In the genomic region with DNA sequence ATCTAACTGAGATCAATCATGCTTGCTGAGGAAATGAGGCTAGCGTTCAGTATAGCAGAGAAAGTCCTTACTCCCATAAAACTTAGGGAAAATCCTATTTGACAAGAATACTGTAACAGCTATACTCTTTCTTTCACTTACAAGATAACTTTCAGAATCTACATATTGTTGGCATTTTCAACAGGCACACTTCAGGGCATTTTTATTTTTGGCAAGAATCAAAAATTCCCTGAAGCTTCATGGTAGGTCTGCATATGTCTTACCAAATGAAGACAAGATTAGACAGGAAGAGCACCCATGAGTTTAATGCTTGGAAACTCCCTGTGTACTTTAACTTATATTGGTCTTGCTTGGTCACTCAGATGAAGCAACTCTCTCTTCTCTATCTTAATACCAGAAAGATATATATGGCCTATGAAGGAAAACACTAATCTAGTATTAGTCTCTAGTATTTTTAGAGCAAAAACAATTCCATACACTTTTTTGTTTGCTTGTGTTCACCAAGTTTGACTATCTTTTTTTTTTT, we compare ENCODE assay signal across 17 cellular contexts.
DNase-seq lines count a peak whose midpoint lies in the region; ATAC-seq, FAIRE-seq and TF ChIP-seq lines count a peak whose summit lies in the region.
"Had no signal": no experiment of that assay in that cellular context is flagged by ENCODE, and none has a peak within 500 bp of the region (broad histone marks: within the 10 kb centered on the region; RNA-seq: fewer than 3 reads in every experiment).

No MANE protein-coding gene starts in this region.

- TF ChIP-seq CTCF in GM13977 (IDR thresholded peaks at IDR 0.05; ENCODE audit: extremely low read depth, insufficient read depth, missing control alignments) (no peak), bronchial epithelial cell (IDR thresholded peaks at IDR 0.05; ENCODE audit: insufficient read depth, low read length, severe bottlenecking) (no peak), endodermal cell (conservative IDR thresholded peaks at IDR 0.05) (no peak)
- TF ChIP-seq CTCF in CD4-positive, alpha-beta T cell (IDR thresholded peaks at IDR 0.05), result no peak

- POLR2A ChIA-PET in CD4-positive, alpha-beta T cell (lab: Charles Lee), result no interaction called here

- H3K4me1 ChIP-seq in endodermal cell (ENCODE audit: control insufficient read depth, insufficient read depth, low read length), result peaks cover 9% of the 10 kb centered on the region
- H3K4me1 ChIP-seq: SJSA1, uterus had no signal

- no peak overlapping the region for H3K4me3 Mint-ChIP-seq in stimulated activated effector memory CD8-positive, alpha-beta T cell treated with anti-CD3 and anti-CD28 coated beads, Interleukin-12 subunit alpha, Interleukin-12 subunit beta, amount 100 ng/mL, for 72 hours
- no peak overlapping the region for H3K4me3 Mint-ChIP-seq in endodermal cell
- H3K4me3 Mint-ChIP-seq in CD4-positive, alpha-beta T cell, result no peak overlapping the region
- H3K4me3 Mint-ChIP-seq: activated T-cell treated with anti-CD3 and anti-CD28 coated beads, Interleukin-2, amount 50 U/mL, for 24 hours; mesothelial cell of epicardium; stimulated activated naive CD8-positive, alpha-beta T cell treated with anti-CD3 and anti-CD28 coated beads, Interleukin-15, Interleukin-2, amounts not matched to agents 100 ng/mL and 50 ng/mL, for 24 hours had no signal

- peaks cover 22% of the 10 kb centered on the region for H3K4me1 Mint-ChIP-seq in stimulated activated effector memory CD8-positive, alpha-beta T cell treated with anti-CD3 and anti-CD28 coated beads, Interleukin-12 subunit alpha, Interleukin-12 subunit beta, amount 100 ng/mL, for 72 hours
- peaks cover 20% of the 10 kb centered on the region for H3K4me1 Mint-ChIP-seq in endodermal cell
- peaks cover 5% of the 10 kb centered on the region for H3K4me1 Mint-ChIP-seq in CD4-positive, alpha-beta T cell (ENCODE audit: low read depth)
- H3K4me1 Mint-ChIP-seq: mesothelial cell of epicardium had no signal

- H3K27ac Mint-ChIP-seq in stimulated activated effector memory CD8-positive, alpha-beta T cell treated with anti-CD3 and anti-CD28 coated beads, Interleukin-12 subunit alpha, Interleukin-12 subunit beta, amount 100 ng/mL, for 72 hours, result peak overlapping the region; percentile 61
- H3K27ac Mint-ChIP-seq in endodermal cell, result no peak overlapping the region
- H3K27ac Mint-ChIP-seq in CD4-positive, alpha-beta T cell, result no peak overlapping the region
- H3K27ac Mint-ChIP-seq: activated T-cell treated with anti-CD3 and anti-CD28 coated beads, Interleukin-2, amount 50 U/mL, for 24 hours; mesothelial cell of epicardium had no signal

- H3K36me3 ChIP-seq in bronchial epithelial cell (ENCODE audit: control insufficient read depth, insufficient read depth, low read length) (no peaks in the 10 kb centered on the region), endodermal cell (ENCODE audit: control insufficient read depth, insufficient read depth, low read length) (no peaks in the 10 kb centered on the region)
- H3K36me3 ChIP-seq: SJSA1, uterus had no signal

- no peaks in the 10 kb centered on the region for H3K9me3 Mint-ChIP-seq in stimulated activated effector memory CD8-positive, alpha-beta T cell treated with anti-CD3 and anti-CD28 coated beads, Interleukin-12 subunit alpha, Interleukin-12 subunit beta, amount 100 ng/mL, for 72 hours
- no peaks in the 10 kb centered on the region for H3K9me3 Mint-ChIP-seq in endodermal cell
- H3K9me3 Mint-ChIP-seq in CD4-positive, alpha-beta T cell, result no peaks in the 10 kb centered on the region
- H3K9me3 Mint-ChIP-seq: activated T-cell treated with anti-CD3 and anti-CD28 coated beads, Interleukin-2, amount 50 U/mL, for 24 hours; stimulated activated naive CD8-positive, alpha-beta T cell treated with anti-CD3 and anti-CD28 coated beads, Interleukin-15, Interleukin-2, amounts not matched to agents 100 ng/mL and 50 ng/mL, for 24 hours had no signal

- no peak overlapping the region for H3K27ac ChIP-seq in endodermal cell (ENCODE audit: low read depth, low read length)
- H3K27ac ChIP-seq in CD4-positive, alpha-beta T cell (ENCODE audit: low read depth, low read length), result no peak overlapping the region
- H3K27ac ChIP-seq: C4-2B, GM23248, SJSA1, uterus had no signal

- H3K27me3 ChIP-seq in bronchial epithelial cell (ENCODE audit: control insufficient read depth, insufficient read depth, low read length), result no peaks in the 10 kb centered on the region
- H3K27me3 ChIP-seq in endodermal cell (ENCODE audit: control insufficient read depth, insufficient read depth, low read length, poor library complexity, severe bottlenecking), result no peaks in the 10 kb centered on the region
- H3K27me3 ChIP-seq in CD4-positive, alpha-beta T cell (ENCODE audit: control insufficient read depth, insufficient read depth, low read length), result no peaks in the 10 kb centered on the region
- H3K27me3 ChIP-seq: SJSA1, uterus had no signal

- WGBS in endodermal cell (ENCODE audit: insufficient coverage in 1 of 2, insufficient read length in 1 of 2), 2 experiments, result 86 to 100% methylated on average over 1 of the region's 1 CpG

- no peak for FAIRE-seq in bronchial epithelial cell (lab: Jason Lieb, UNC)

- no peaks in the 10 kb centered on the region for H3K9me3 ChIP-seq in endodermal cell (ENCODE audit: control insufficient read depth, low read length)
- no peaks in the 10 kb centered on the region for H3K9me3 ChIP-seq in CD4-positive, alpha-beta T cell (ENCODE audit: control insufficient read depth, low read length)
- H3K9me3 ChIP-seq: SJSA1, uterus had no signal

- peaks cover 6% of the 10 kb centered on the region for H3K36me3 Mint-ChIP-seq in stimulated activated effector memory CD8-positive, alpha-beta T cell treated with anti-CD3 and anti-CD28 coated beads, Interleukin-12 subunit alpha, Interleukin-12 subunit beta, amount 100 ng/mL, for 72 hours
- no peaks in the 10 kb centered on the region for H3K36me3 Mint-ChIP-seq in endodermal cell (ENCODE audit: low read depth)
- H3K36me3 Mint-ChIP-seq in CD4-positive, alpha-beta T cell (ENCODE audit: low read depth), result peaks cover 20% of the 10 kb centered on the region

- H3K4me3 ChIP-seq in bronchial epithelial cell (ENCODE audit: low read depth, low read length), result no peak overlapping the region
- no peak overlapping the region for H3K4me3 ChIP-seq in endodermal cell (ENCODE audit: low read length)
- H3K4me3 ChIP-seq: GM23248, SJSA1, uterus had no signal

- H3K9ac ChIP-seq in endodermal cell (ENCODE audit: extremely low read depth, low read length, poor library complexity, severe bottlenecking), result no peak overlapping the region
- H3K9ac ChIP-seq: GM23248 had no signal

- in situ Hi-C loops in GM13977 (cut with MboI; ENCODE audit: low pct_unique_long_range_greater_than_20kb, low sequenced_read_pairs, unreplicated experiment), result no loop called here

- CTCF ChIA-PET in CD4-positive, alpha-beta T cell (lab: Charles Lee), result no interaction called here

- no peaks in the 10 kb centered on the region for H3K27me3 Mint-ChIP-seq in endodermal cell (ENCODE audit: insufficient read depth)
- no peaks in the 10 kb centered on the region for H3K27me3 Mint-ChIP-seq in CD4-positive, alpha-beta T cell
- H3K27me3 Mint-ChIP-seq: activated T-cell treated with anti-CD3 and anti-CD28 coated beads, Interleukin-2, amount 50 U/mL, for 24 hours; stimulated activated naive CD8-positive, alpha-beta T cell treated with anti-CD3 and anti-CD28 coated beads, Interleukin-15, Interleukin-2, amounts not matched to agents 100 ng/mL and 50 ng/mL, for 24 hours had no signal

- intact Hi-C loops in CD4-positive, alpha-beta T cell (cut with DNase I, micrococcal nuclease), result no loop called here

- ATAC-seq in HG02759 (IDR thresholded peaks at IDR 0.05; ENCODE audit: unreplicated experiment), result peak; percentile 65
- ATAC-seq in stimulated activated effector memory CD8-positive, alpha-beta T cell treated with anti-CD3 and anti-CD28 coated beads, Interleukin-12 subunit alpha, Interleukin-12 subunit beta, amount 100 ng/mL, for 72 hours, result no peak
- no peak for ATAC-seq in CD4-positive, alpha-beta T cell (ENCODE audit: poor library complexity)

- DNase-seq in GM13977 (ENCODE audit: low spot score) (peak; percentile 39), bronchial epithelial cell (ENCODE audit: low read depth) (peak; percentile 52), endodermal cell (no peak), NCI-H1436 (lab: John Stamatoyannopoulos, UW) (no peak)
- no peak for DNase-seq in stimulated activated effector memory CD8-positive, alpha-beta T cell treated with anti-CD3 and anti-CD28 coated beads, Interleukin-12 subunit alpha, Interleukin-12 subunit beta, amount 100 ng/mL, for 72 hours (ENCODE audit: low spot score in 2 of 2)
- no peak for DNase-seq in CD4-positive, alpha-beta T cell
- DNase-seq: activated CD4-positive, alpha-beta T cell treated with anti-CD3 and anti-CD28 coated beads, Interleukin-2, amount 50 U/mL, for 1 hour; activated T-cell treated with anti-CD3 and anti-CD28 coated beads, Interleukin-2, amount 50 U/mL, for 24 hours; NCI-H1417; nucleus accumbens; uterus had no signal

Comparison
In these comparisons a context has a peak if more than half of its experiments do, and no peak if none do; other contexts are left out.
1. DNase-seq: peak in GM13977 (single experiment) and bronchial epithelial cell (single experiment); none in stimulated activated effector memory CD8-positive, alpha-beta T cell treated with anti-CD3 and anti-CD28 coated beads, Interleukin-12 subunit alpha, Interleukin-12 subunit beta, amount 100 ng/mL, for 72 hours (0 of 2), endodermal cell (single experiment), CD4-positive, alpha-beta T cell (0 of 10) and NCI-H1436 (single experiment).